In genomic region chr22:46067159-46068111, GRCh38 we compare ENCODE assay signal across 9 cellular contexts.
A peak's percentile ranks its signal among the peaks of the same experiment; 100 is the strongest.
DNase-seq lines count a peak whose midpoint lies in the region; TF ChIP-seq lines count a peak whose summit lies in the region.
"Had no signal": no experiment of that assay in that cellular context is flagged by ENCODE, and none has a peak within 500 bp of the region (broad histone marks: within the 10 kb centered on the region; RNA-seq: fewer than 3 reads in every experiment).

No MANE protein-coding gene starts in this region.

- DNase-seq in DMS53 (lab: John Stamatoyannopoulos, UW) (peak; percentile 57), NCI-H345 treated with DMSO at 0.1 percent for 48 hours (lab: John Stamatoyannopoulos, UW; ENCODE audit: unreplicated experiment) (peak; percentile 66), COLO829 (ENCODE audit: low spot score) (no peak), HK-2 (ENCODE audit: unreplicated experiment) (no peak)
- DNase-seq in activated CD4-positive, alpha-beta T cell treated with anti-CD3 and anti-CD28 coated beads for 48 hours: no peak
- DNase-seq in activated CD4-positive, alpha-beta T cell treated with anti-CD3 and anti-CD28 coated beads, Interleukin-2, amount 50 U/mL, for 1 hour: no peak
- DNase-seq: stimulated activated naive B cell treated with anti-CD40 and anti-IgM and Interleukin-4, amounts not matched to agents 10 μg/mL and 1 μg/mL and 100 μg/mL, for 72 hours had no signal

- H3K9ac ChIP-seq in endocrine pancreas (ENCODE audit: control insufficient read depth, insufficient read depth, low read length) (peak overlapping the region; percentile 73), parathyroid adenoma (no peak overlapping the region)

- H3K27ac ChIP-seq in parathyroid adenoma: peak overlapping the region; percentile 85

- TF ChIP-seq CTCF in parathyroid adenoma (IDR thresholded peaks at IDR 0.05): no peak

- no peak overlapping the region for H3K4me2 ChIP-seq in parathyroid adenoma (ENCODE audit: low read length)

- H3K4me1 ChIP-seq in endocrine pancreas (ENCODE audit: control insufficient read depth, insufficient read depth, low read length) (peaks cover 4% of the 10 kb centered on the region), parathyroid adenoma (peaks cover 2% of the 10 kb centered on the region)

- H3K27me3 ChIP-seq in endocrine pancreas (ENCODE audit: control insufficient read depth, insufficient read depth, low read length) (no peaks in the 10 kb centered on the region), parathyroid adenoma (ENCODE audit: control insufficient read depth, insufficient read depth, low read length) (no peaks in the 10 kb centered on the region)

- H3K79me2 ChIP-seq in parathyroid adenoma: peaks cover 24% of the 10 kb centered on the region

- no peaks in the 10 kb centered on the region for H3K9me3 ChIP-seq in endocrine pancreas (ENCODE audit: control insufficient read depth, low read length)
- H3K9me3 ChIP-seq in parathyroid adenoma (ENCODE audit: control insufficient read depth, low read length): no peaks in the 10 kb centered on the region

- H2AFZ ChIP-seq in parathyroid adenoma: no peak overlapping the region

- no peaks in the 10 kb centered on the region for H3K36me3 ChIP-seq in endocrine pancreas (ENCODE audit: control insufficient read depth, insufficient read depth, low read length)
- no peaks in the 10 kb centered on the region for H3K36me3 ChIP-seq in parathyroid adenoma (ENCODE audit: control insufficient read depth, insufficient read depth, low read length)

- H3K4me3 ChIP-seq in endocrine pancreas (ENCODE audit: control insufficient read depth, insufficient read depth, low read length) (peak overlapping the region; percentile 55), parathyroid adenoma (ENCODE audit: low read depth, low read length) (peak overlapping the region; percentile 3)

Comparison
In these comparisons a context has a peak if more than half of its experiments do, and no peak if none do; other contexts are left out.
1. DNase-seq: peak in DMS53 (single experiment) and NCI-H345 treated with DMSO at 0.1 percent for 48 hours (single experiment); none in COLO829 (single experiment), activated CD4-positive, alpha-beta T cell treated with anti-CD3 and anti-CD28 coated beads for 48 hours (single experiment), activated CD4-positive, alpha-beta T cell treated with anti-CD3 and anti-CD28 coated beads, Interleukin-2, amount 50 U/mL, for 1 hour (single experiment) and HK-2 (single experiment).